Comparison of ENCODE assay signal across 1 cellular context in the genomic region with DNA sequence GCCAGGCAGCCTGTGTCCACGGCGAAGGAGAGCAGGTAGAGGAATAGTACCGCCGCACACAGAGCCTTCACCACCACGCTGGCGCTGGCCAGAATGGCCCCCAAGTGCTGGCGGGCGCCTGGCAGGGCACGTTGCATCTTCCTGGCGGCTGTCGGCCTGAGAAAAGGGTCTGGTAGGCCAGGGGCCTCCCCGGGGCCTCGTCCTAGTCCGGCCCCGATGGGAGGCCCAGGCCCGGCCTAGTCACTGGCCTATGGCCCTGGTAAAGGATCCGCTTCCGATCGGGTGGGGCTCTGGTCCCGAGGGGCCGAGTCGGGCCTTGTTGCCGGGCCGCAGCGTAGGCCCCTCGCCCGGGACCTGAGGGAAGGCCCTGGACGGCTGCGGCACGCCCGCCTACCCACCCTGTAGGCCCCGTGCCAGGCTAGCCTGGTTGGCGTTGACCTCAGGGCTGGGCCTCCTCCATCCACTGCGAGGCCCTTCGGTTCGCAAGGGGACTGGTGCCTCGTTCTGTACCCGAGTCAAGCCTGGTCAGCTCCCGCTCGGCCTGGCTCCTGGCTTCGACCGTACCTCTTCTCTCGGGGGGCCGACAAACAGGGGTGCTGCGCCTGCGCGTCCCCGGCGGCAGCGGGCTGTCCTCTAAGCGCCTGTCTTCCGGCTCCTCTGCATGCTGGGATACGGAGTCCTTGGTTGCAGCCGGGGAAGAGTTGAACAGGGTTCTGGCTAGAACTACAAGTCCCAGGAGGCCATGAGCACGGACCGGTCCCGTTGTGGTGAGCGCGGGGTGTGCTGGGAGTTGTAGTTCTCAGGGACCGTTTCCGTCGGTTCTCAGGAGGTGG.
TF ChIP-seq lines count a peak whose summit lies in the region.

TMEM115 (minus strand) TSS at position 595 of the 833 bp plus-strand sequence; CDS start at position 137, 458 bp downstream.

TF ChIP-seq in HEK293, 187 proteins besides CTCF, POLR2A, EP300 and RAD21 (continued from another document):
- TF ChIP-seq PATZ1 (tag by site-specific recombination; IDR thresholded peaks at IDR 0.05) (peak; percentile 75), ZBTB26 (tag by site-specific recombination; optimal IDR thresholded peaks at IDR 0.05) (peak; percentile 83), SP2 (tag by site-specific recombination; IDR thresholded peaks at IDR 0.05) (peak; percentile 66), ZEB2 (tag by site-specific recombination; IDR thresholded peaks at IDR 0.05) (peak; percentile 48; the same call in 1 of the 2 replicates), KLF10 (tag by site-specific recombination; IDR thresholded peaks at IDR 0.05) (no peak), ZNF394 (tag by site-specific recombination; IDR thresholded peaks at IDR 0.05; ENCODE audit: borderline replicate concordance) (0 out of 2 replicates have a peak, but pooled peaks have one; percentile 14), ZFHX2 (tag by site-specific recombination; conservative IDR thresholded peaks at IDR 0.05) (peak; percentile 32; the same call in 1 of the 2 replicates), AEBP2 (tag by site-specific recombination; IDR thresholded peaks at IDR 0.05; ENCODE audit: borderline replicate concordance) (no peak), ZNF530 (tag by site-specific recombination; IDR thresholded peaks at IDR 0.05; ENCODE audit: low read depth) (no peak), ZXDB (tag by site-specific recombination; IDR thresholded peaks at IDR 0.05) (peak; percentile 83), ZNF140 (tag by site-specific recombination; IDR thresholded peaks at IDR 0.05) (no peak), ZNF660 (tag by site-specific recombination; IDR thresholded peaks at IDR 0.05) (no peak), ZNF2 (tag by site-specific recombination; IDR thresholded peaks at IDR 0.05) (peak; percentile 61; the same call in 1 of the 2 replicates), ZNF610 (tag by site-specific recombination; IDR thresholded peaks at IDR 0.05; ENCODE audit: borderline replicate concordance) (no peak), BCL11B (tag by site-specific recombination; IDR thresholded peaks at IDR 0.05; ENCODE audit: low read depth) (peak; percentile 52; the same call in 1 of the 2 replicates), ZNF48 (tag by site-specific recombination; IDR thresholded peaks at IDR 0.05) (no peak)
- TF ChIP-seq, protein P1, sequence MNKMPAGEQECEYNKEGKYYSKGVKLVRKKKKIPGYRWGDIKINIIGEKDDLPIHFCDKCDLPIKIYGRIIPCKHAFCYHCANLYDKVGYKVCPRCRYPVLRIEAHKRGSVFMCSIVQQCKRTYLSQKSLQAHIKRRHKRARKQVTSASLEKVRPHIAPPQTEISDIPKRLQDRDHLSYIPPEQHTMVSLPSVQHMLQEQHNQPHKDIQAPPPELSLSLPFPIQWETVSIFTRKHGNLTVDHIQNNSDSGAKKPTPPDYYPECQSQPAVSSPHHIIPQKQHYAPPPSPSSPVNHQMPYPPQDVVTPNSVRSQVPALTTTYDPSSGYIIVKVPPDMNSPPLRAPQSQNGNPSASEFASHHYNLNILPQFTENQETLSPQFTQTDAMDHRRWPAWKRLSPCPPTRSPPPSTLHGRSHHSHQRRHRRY (tag by site-specific recombination; IDR thresholded peaks at IDR 0.05), result no peak
- TF ChIP-seq, protein P2, sequence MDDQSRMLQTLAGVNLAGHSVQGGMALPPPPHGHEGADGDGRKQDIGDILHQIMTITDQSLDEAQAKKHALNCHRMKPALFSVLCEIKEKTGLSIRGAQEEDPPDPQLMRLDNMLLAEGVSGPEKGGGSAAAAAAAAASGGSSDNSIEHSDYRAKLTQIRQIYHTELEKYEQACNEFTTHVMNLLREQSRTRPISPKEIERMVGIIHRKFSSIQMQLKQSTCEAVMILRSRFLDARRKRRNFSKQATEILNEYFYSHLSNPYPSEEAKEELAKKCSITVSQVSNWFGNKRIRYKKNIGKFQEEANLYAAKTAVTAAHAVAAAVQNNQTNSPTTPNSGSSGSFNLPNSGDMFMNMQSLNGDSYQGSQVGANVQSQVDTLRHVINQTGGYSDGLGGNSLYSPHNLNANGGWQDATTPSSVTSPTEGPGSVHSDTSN (CRISPR knock-in tag; IDR thresholded peaks at IDR 0.05), result no peak
- TF ChIP-seq, protein P3, sequence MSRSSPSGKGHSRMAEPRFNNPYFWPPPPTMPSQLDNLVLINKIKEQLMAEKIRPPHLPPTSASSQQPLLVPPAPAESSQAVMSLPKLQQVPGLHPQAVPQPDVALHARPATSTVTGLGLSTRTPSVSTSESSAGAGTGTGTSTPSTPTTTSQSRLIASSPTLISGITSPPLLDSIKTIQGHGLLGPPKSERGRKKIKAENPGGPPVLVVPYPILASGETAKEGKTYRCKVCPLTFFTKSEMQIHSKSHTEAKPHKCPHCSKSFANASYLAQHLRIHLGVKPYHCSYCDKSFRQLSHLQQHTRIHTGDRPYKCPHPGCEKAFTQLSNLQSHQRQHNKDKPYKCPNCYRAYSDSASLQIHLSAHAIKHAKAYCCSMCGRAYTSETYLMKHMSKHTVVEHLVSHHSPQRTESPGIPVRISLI (tag by site-specific recombination; IDR thresholded peaks at IDR 0.05), result no peak
